20 cellular contexts compared by ENCODE assay signal in genomic region chr2:43418673-43419072, GRCh38.
"Had no signal": no experiment of that assay in that cellular context is flagged by ENCODE, and none has a peak within 500 bp of the region (broad histone marks: within the 10 kb centered on the region; RNA-seq: fewer than 3 reads in every experiment).

No MANE protein-coding gene starts in this region.

- H3K9me3 Mint-ChIP-seq: natural killer cell; stimulated activated memory B cell treated with anti-CD40 and anti-IgM and Interleukin-4, amounts not matched to agents 10 μg/mL and 1 μg/mL and 100 μg/mL, for 72 hours had no signal

- H3K4me3 Mint-ChIP-seq: activated CD8-positive, alpha-beta memory T cell treated with anti-CD3 and anti-CD28 coated beads, Interleukin-2, amount 10 ng/mL, durations not matched to agents 7 days and 5 days; activated naive CD8-positive, alpha-beta T cell treated with anti-CD3 and anti-CD28 coated beads, Interleukin-2, amount 10 ng/mL, durations not matched to agents 7 days and 5 days; natural killer cell; stimulated activated memory B cell treated with anti-CD40 and anti-IgM and Interleukin-4, amounts not matched to agents 10 μg/mL and 1 μg/mL and 100 μg/mL, for 72 hours had no signal

- ATAC-seq: activated CD8-positive, alpha-beta memory T cell treated with anti-CD3 and anti-CD28 coated beads, Interleukin-2, amount 10 ng/mL, durations not matched to agents 7 days and 5 days; gastrocnemius medialis; heart right ventricle; natural killer cell; psoas muscle; right lobe of liver; stimulated activated memory B cell treated with anti-CD40 and anti-IgM and Interleukin-4, amounts not matched to agents 10 μg/mL and 1 μg/mL and 100 μg/mL, for 72 hours had no signal

- H3K27ac ChIP-seq: cardiac muscle cell, gastrocnemius medialis, heart right ventricle, psoas muscle, right lobe of liver, transverse colon had no signal

- H3K4me3 ChIP-seq: cardiac muscle cell, gastrocnemius medialis, heart right ventricle, psoas muscle, right lobe of liver, spleen, transverse colon had no signal

- H3K27me3 ChIP-seq: cardiac muscle cell, gastrocnemius medialis, heart right ventricle, right lobe of liver, spleen, transverse colon had no signal

- H3K36me3 ChIP-seq: cardiac muscle cell, gastrocnemius medialis, heart right ventricle, right lobe of liver, transverse colon had no signal

- FAIRE-seq: colon, islet of Langerhans had no signal

- H3K36me3 Mint-ChIP-seq: natural killer cell had no signal

- H3K9me3 ChIP-seq: gastrocnemius medialis, heart right ventricle, psoas muscle, right lobe of liver, spleen, transverse colon had no signal

- DNase-seq: activated CD4-positive, alpha-beta T cell treated with anti-CD3 and anti-CD28 coated beads, Interleukin-2, amount 50 U/mL, for 4 hours; activated CD8-positive, alpha-beta memory T cell treated with anti-CD3 and anti-CD28 coated beads, Interleukin-2, amount 10 ng/mL, durations not matched to agents 7 days and 5 days; activated gamma-delta T cell; activated naive CD8-positive, alpha-beta T cell treated with anti-CD3 and anti-CD28 coated beads, Interleukin-2, amount 10 ng/mL, durations not matched to agents 7 days and 5 days; activated T-cell treated with anti-CD3 and anti-CD28 coated beads, Interleukin-2, amount 50 U/mL, for 48 hours; aorta; effector memory CD4-positive, alpha-beta T cell; gastrocnemius medialis; heart right ventricle; mammary epithelial cell; natural killer cell; psoas muscle; right lobe of liver; spleen; stimulated activated CD4-positive, alpha-beta T cell treated with anti-CD3 and anti-CD28 coated beads, Interleukin-1b, Interleukin-23, amount 100 ng/mL, for 48 hours; transverse colon had no signal

- H3K27ac Mint-ChIP-seq: activated CD8-positive, alpha-beta memory T cell treated with anti-CD3 and anti-CD28 coated beads, Interleukin-2, amount 10 ng/mL, durations not matched to agents 7 days and 5 days; activated naive CD8-positive, alpha-beta T cell treated with anti-CD3 and anti-CD28 coated beads, Interleukin-2, amount 10 ng/mL, durations not matched to agents 7 days and 5 days; natural killer cell; stimulated activated memory B cell treated with anti-CD40 and anti-IgM and Interleukin-4, amounts not matched to agents 10 μg/mL and 1 μg/mL and 100 μg/mL, for 72 hours had no signal

- H3K27me3 Mint-ChIP-seq: activated naive CD8-positive, alpha-beta T cell treated with anti-CD3 and anti-CD28 coated beads, Interleukin-2, amount 10 ng/mL, durations not matched to agents 7 days and 5 days; stimulated activated memory B cell treated with anti-CD40 and anti-IgM and Interleukin-4, amounts not matched to agents 10 μg/mL and 1 μg/mL and 100 μg/mL, for 72 hours had no signal
